1 cellular context compared by ENCODE assay signal in genomic region chr16:22320572-22321339, GRCh38.
TF ChIP-seq lines count a peak whose summit lies in the region.

No MANE protein-coding gene starts in this region.

TF ChIP-seq in HCT116, 20 proteins besides CTCF, POLR2A, EP300 and RAD21 (continued from another document):
- TF ChIP-seq, protein P1, sequence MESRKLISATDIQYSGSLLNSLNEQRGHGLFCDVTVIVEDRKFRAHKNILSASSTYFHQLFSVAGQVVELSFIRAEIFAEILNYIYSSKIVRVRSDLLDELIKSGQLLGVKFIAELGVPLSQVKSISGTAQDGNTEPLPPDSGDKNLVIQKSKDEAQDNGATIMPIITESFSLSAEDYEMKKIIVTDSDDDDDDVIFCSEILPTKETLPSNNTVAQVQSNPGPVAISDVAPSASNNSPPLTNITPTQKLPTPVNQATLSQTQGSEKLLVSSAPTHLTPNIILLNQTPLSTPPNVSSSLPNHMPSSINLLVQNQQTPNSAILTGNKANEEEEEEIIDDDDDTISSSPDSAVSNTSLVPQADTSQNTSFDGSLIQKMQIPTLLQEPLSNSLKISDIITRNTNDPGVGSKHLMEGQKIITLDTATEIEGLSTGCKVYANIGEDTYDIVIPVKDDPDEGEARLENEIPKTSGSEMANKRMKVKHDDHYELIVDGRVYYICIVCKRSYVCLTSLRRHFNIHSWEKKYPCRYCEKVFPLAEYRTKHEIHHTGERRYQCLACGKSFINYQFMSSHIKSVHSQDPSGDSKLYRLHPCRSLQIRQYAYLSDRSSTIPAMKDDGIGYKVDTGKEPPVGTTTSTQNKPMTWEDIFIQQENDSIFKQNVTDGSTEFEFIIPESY (IDR thresholded peaks at IDR 0.05; ENCODE audit: extremely low read depth, insufficient replicate concordance, low read length): no peak
- TF ChIP-seq EGR1 (IDR thresholded peaks at IDR 0.05; ENCODE audit: low read depth) (no peak), JUND (IDR thresholded peaks at IDR 0.05) (no peak), ELF1 (IDR thresholded peaks at IDR 0.05; ENCODE audit: borderline replicate concordance, low read depth) (no peak), EZH2phosphoT487 (IDR thresholded peaks at IDR 0.05; ENCODE audit: borderline replicate concordance) (no peak), TCF7L2 (IDR thresholded peaks at IDR 0.05; ENCODE audit: borderline replicate concordance, extremely low read depth, insufficient read depth, insufficient read length) (no peak)
- TF ChIP-seq, protein P2, sequence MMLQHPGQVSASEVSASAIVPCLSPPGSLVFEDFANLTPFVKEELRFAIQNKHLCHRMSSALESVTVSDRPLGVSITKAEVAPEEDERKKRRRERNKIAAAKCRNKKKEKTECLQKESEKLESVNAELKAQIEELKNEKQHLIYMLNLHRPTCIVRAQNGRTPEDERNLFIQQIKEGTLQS (IDR thresholded peaks at IDR 0.05): no peak
